ENCODE assay signal across 9 cellular contexts in genomic region chr6:18550119-18550518, GRCh38.
"Had no signal": no experiment of that assay in that cellular context is flagged by ENCODE, and none has a peak within 500 bp of the region (broad histone marks: within the 10 kb centered on the region; RNA-seq: fewer than 3 reads in every experiment).

No MANE protein-coding gene starts in this region.

- H2AFZ ChIP-seq: GM23248 had no signal

- H3K27ac ChIP-seq: HL-60 had no signal

- DNase-seq: GM23248, GOT3, H7, HFFc6, KG1 had no signal

- H3K4me3 Mint-ChIP-seq: HFFc6 had no signal

- ATAC-seq: HCT116 had no signal

- H3K36me3 ChIP-seq: HAP-1 had no signal

- H3K4me1 ChIP-seq: HAP-1 had no signal

- H3K9me3 Mint-ChIP-seq: HFFc6 had no signal

- H3K27ac Mint-ChIP-seq: HFFc6, IgD-negative memory B cell had no signal

- H3K9ac ChIP-seq: GM23248 had no signal

- H3K4me1 Mint-ChIP-seq: IgD-negative memory B cell had no signal

- H3K4me3 ChIP-seq: HAP-1 had no signal
